In genomic region chr1:28288487-28288886, GRCh38 we compare ENCODE assay signal across 2 cellular contexts.
TF ChIP-seq lines count a peak whose summit lies in the region.

No MANE protein-coding gene starts in this region.

TF ChIP-seq in HEK293, 187 proteins besides CTCF, POLR2A, EP300 and RAD21:
- TF ChIP-seq KLF16 (tag by site-specific recombination; IDR thresholded peaks at IDR 0.05) (no peak), PRDM1 (tag by site-specific recombination; IDR thresholded peaks at IDR 0.05) (0 out of 2 replicates have a peak, but pooled peaks have one; percentile 36), ZSCAN5A (tag by site-specific recombination; IDR thresholded peaks at IDR 0.05) (no peak)

TF ChIP-seq in K562, 482 proteins besides CTCF, POLR2A, EP300 and RAD21:
- peak; percentile 58 for TF ChIP-seq CBFA2T3 (IDR thresholded peaks at IDR 0.05)
- peak; percentile 23; the same call in 1 of the 2 replicates for TF ChIP-seq CBFA2T2 (conservative IDR thresholded peaks at IDR 0.05)
- TF ChIP-seq TRIM28 (IDR thresholded peaks at IDR 0.05) = no peak
- no peak for TF ChIP-seq HMGN3 (IDR thresholded peaks at IDR 0.05; ENCODE audit: borderline replicate concordance, extremely low read depth, insufficient read length, low read depth, low read length)
